Comparison of ENCODE assay signal across 8 cellular contexts in the genomic region with DNA sequence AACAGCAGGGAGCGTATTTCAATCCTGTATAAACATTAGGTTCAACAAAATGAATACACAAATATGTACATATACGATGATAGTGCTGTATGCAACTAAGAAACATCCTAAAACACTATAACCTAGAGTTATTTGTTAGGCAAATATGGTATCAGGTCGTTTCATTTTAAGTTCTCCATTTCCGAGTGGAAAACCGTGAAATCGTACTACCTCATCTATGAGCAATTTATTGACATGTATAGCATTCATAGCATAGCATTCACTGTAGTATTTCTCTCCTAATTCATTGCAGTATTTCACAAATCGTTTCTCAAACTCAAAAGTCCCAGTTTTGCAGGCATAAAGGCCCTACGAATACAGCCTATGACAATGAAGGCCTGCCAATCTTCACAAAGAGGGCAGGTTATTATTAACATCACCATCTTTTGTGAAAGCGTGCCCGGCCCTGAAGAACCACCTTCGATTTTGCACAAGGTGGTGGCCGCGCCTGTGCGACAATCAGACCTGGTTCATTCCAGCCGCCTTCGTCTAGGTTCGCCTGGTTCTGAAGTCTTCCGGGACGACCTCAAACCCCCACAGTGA. TPM values are rescaled to one million over a fixed set of nuclear protein-coding genes. Genes with fewer than 3 reads are reported as not detected.
DNase-seq lines count a peak whose midpoint lies in the region; ATAC-seq and TF ChIP-seq lines count a peak whose summit lies in the region.

No MANE protein-coding gene starts in this region.

- H3K4me2 ChIP-seq in hepatocyte: peak overlapping the region; percentile 96

- no peaks in the 10 kb centered on the region for H3K36me3 ChIP-seq in hepatocyte (replicated peaks; ENCODE audit: insufficient read depth, low read depth)

- H2AFZ ChIP-seq in hepatocyte: peak overlapping the region; percentile 95

- intact Hi-C loops in activated T-helper 1 cell treated with anti-CD3 and anti-CD28 coated beads, Interleukin-12 subunit alpha, Interleukin-12 subunit beta, Interleukin-2, Interleukin-4 antibody, amounts not matched to agents 30 ng/mL and 10 ng/mL and 1 ng/mL, durations not matched to agents 14 hours and 24 hours and 36 hours (cut with micrococcal nuclease): no loop called here

- H3K9me3 Mint-ChIP-seq in activated T-helper 1 cell treated with anti-CD3 and anti-CD28 coated beads, Interleukin-12 subunit alpha, Interleukin-12 subunit beta, Interleukin-2, Interleukin-4 antibody, amounts not matched to agents 30 ng/mL and 10 ng/mL and 1 ng/mL, durations not matched to agents 14 hours and 24 hours and 36 hours: no peaks in the 10 kb centered on the region
- no peaks in the 10 kb centered on the region for H3K9me3 Mint-ChIP-seq in stimulated activated memory B cell treated with anti-CD40 and anti-IgM and Interleukin-4, amounts not matched to agents 10 μg/mL and 1 μg/mL and 100 μg/mL, for 72 hours

- peaks cover 10% of the 10 kb centered on the region for H3K36me3 Mint-ChIP-seq in activated T-helper 1 cell treated with anti-CD3 and anti-CD28 coated beads, Interleukin-12 subunit alpha, Interleukin-12 subunit beta, Interleukin-2, Interleukin-4 antibody, amounts not matched to agents 30 ng/mL and 10 ng/mL and 1 ng/mL, durations not matched to agents 14 hours and 24 hours and 36 hours (ENCODE audit: low read depth)
- peaks cover 3% of the 10 kb centered on the region for H3K36me3 Mint-ChIP-seq in stimulated activated memory B cell treated with anti-CD40 and anti-IgM and Interleukin-4, amounts not matched to agents 10 μg/mL and 1 μg/mL and 100 μg/mL, for 72 hours

- H3K4me3 ChIP-seq in hepatocyte: peak overlapping the region; percentile 59

- H3K27ac ChIP-seq in C4-2B (peak overlapping the region; percentile 90), hepatocyte (peak overlapping the region; percentile 97)

- H3K27me3 Mint-ChIP-seq in activated T-helper 1 cell treated with anti-CD3 and anti-CD28 coated beads, Interleukin-12 subunit alpha, Interleukin-12 subunit beta, Interleukin-2, Interleukin-4 antibody, amounts not matched to agents 30 ng/mL and 10 ng/mL and 1 ng/mL, durations not matched to agents 14 hours and 24 hours and 36 hours (ENCODE audit: insufficient read depth): peaks cover 2% of the 10 kb centered on the region
- H3K27me3 Mint-ChIP-seq in stimulated activated memory B cell treated with anti-CD40 and anti-IgM and Interleukin-4, amounts not matched to agents 10 μg/mL and 1 μg/mL and 100 μg/mL, for 72 hours: no peaks in the 10 kb centered on the region

- H3K4me3 Mint-ChIP-seq in activated T-helper 1 cell treated with anti-CD3 and anti-CD28 coated beads, Interleukin-12 subunit alpha, Interleukin-12 subunit beta, Interleukin-2, Interleukin-4 antibody, amounts not matched to agents 30 ng/mL and 10 ng/mL and 1 ng/mL, durations not matched to agents 14 hours and 24 hours and 36 hours: peak overlapping the region; percentile 93
- peak overlapping the region; percentile 94 for H3K4me3 Mint-ChIP-seq in stimulated activated memory B cell treated with anti-CD40 and anti-IgM and Interleukin-4, amounts not matched to agents 10 μg/mL and 1 μg/mL and 100 μg/mL, for 72 hours

- TF ChIP-seq CTCF in C4-2B (conservative IDR thresholded peaks at IDR 0.05): no peak
- TF ChIP-seq CTCF in hepatocyte (IDR thresholded peaks at IDR 0.05; ENCODE audit: poor library complexity): no peak

- peaks cover 53% of the 10 kb centered on the region for H3K79me2 ChIP-seq in hepatocyte

- peak; percentile 12 for ATAC-seq in GM19372 (IDR thresholded peaks at IDR 0.05; ENCODE audit: low read depth, unreplicated experiment)
- peak; percentile 17 for ATAC-seq in HG03460 (IDR thresholded peaks at IDR 0.05; ENCODE audit: unreplicated experiment)
- peak; percentile 31 for ATAC-seq in stimulated activated memory B cell treated with anti-CD40 and anti-IgM and Interleukin-4, amounts not matched to agents 10 μg/mL and 1 μg/mL and 100 μg/mL, for 72 hours

- H3K4me1 ChIP-seq in hepatocyte (ENCODE audit: insufficient read depth): peaks cover 16% of the 10 kb centered on the region

- H3K27me3 ChIP-seq in hepatocyte: no peaks in the 10 kb centered on the region

- H3K4me1 Mint-ChIP-seq in activated T-helper 1 cell treated with anti-CD3 and anti-CD28 coated beads, Interleukin-12 subunit alpha, Interleukin-12 subunit beta, Interleukin-2, Interleukin-4 antibody, amounts not matched to agents 30 ng/mL and 10 ng/mL and 1 ng/mL, durations not matched to agents 14 hours and 24 hours and 36 hours (ENCODE audit: low read depth): peaks cover 40% of the 10 kb centered on the region
- peaks cover 28% of the 10 kb centered on the region for H3K4me1 Mint-ChIP-seq in stimulated activated memory B cell treated with anti-CD40 and anti-IgM and Interleukin-4, amounts not matched to agents 10 μg/mL and 1 μg/mL and 100 μg/mL, for 72 hours

- 3% methylated on average over 19 of the region's 19 CpGs for WGBS in hepatocyte (ENCODE audit: low lambda C conversion rate, missing lambda C conversion rate)

- no peak for DNase-seq in activated T-helper 1 cell treated with anti-CD3 and anti-CD28 coated beads, Interleukin-12 subunit alpha, Interleukin-12 subunit beta, Interleukin-2, Interleukin-4 antibody, amounts not matched to agents 30 ng/mL and 10 ng/mL and 1 ng/mL, durations not matched to agents 14 hours and 24 hours and 36 hours (ENCODE audit: low spot score)
- DNase-seq in hepatocyte (ENCODE audit: low spot score) (no peak), putamen (ENCODE audit: low spot score) (no peak), DMS79 (lab: John Stamatoyannopoulos, UW) (no peak)

- H3K9me3 ChIP-seq in hepatocyte (ENCODE audit: low read depth): no peaks in the 10 kb centered on the region

- peak overlapping the region; percentile 98 for H3K27ac Mint-ChIP-seq in activated T-helper 1 cell treated with anti-CD3 and anti-CD28 coated beads, Interleukin-12 subunit alpha, Interleukin-12 subunit beta, Interleukin-2, Interleukin-4 antibody, amounts not matched to agents 30 ng/mL and 10 ng/mL and 1 ng/mL, durations not matched to agents 14 hours and 24 hours and 36 hours
- H3K27ac Mint-ChIP-seq in stimulated activated memory B cell treated with anti-CD40 and anti-IgM and Interleukin-4, amounts not matched to agents 10 μg/mL and 1 μg/mL and 100 μg/mL, for 72 hours: peak overlapping the region; percentile 92

- H3K9me2 ChIP-seq in hepatocyte (replicated peaks; ENCODE audit: insufficient read depth): no peaks in the 10 kb centered on the region

- peaks cover 13% of the 10 kb centered on the region for H4K20me1 ChIP-seq in hepatocyte (ENCODE audit: insufficient read depth, poor library complexity, severe bottlenecking)

RNA-seq across cellular contexts. Expression of a gene that starts 0.6 kb away (rescaled TPM):
- 50.1 and 53.0 TPM in 2 replicates for total RNA-seq in activated T-helper 1 cell treated with anti-CD3 and anti-CD28 coated beads, Interleukin-12 subunit alpha, Interleukin-12 subunit beta, Interleukin-2, Interleukin-4 antibody, amounts not matched to agents 30 ng/mL and 10 ng/mL and 1 ng/mL, durations not matched to agents 14 hours and 24 hours and 36 hours
- total RNA-seq in hepatocyte: 50.7 and 52.6 TPM in 2 replicates
- polyA plus RNA-seq in hepatocyte: 31.6 and 33.4 TPM in 2 replicates

RNA-seq across cellular contexts. Expression of a gene that starts 46.0 kb away (rescaled TPM):
- 0.78 and 0.86 TPM in 2 replicates for total RNA-seq in activated T-helper 1 cell treated with anti-CD3 and anti-CD28 coated beads, Interleukin-12 subunit alpha, Interleukin-12 subunit beta, Interleukin-2, Interleukin-4 antibody, amounts not matched to agents 30 ng/mL and 10 ng/mL and 1 ng/mL, durations not matched to agents 14 hours and 24 hours and 36 hours
- 0.53 and 1.2 TPM in 2 replicates for total RNA-seq in hepatocyte
- polyA plus RNA-seq in hepatocyte: 0.21 and 0.50 TPM in 2 replicates

RNA-seq across cellular contexts. Expression of a gene that starts 46.0 kb away (rescaled TPM):
- 56.9 and 67.6 TPM in 2 replicates for total RNA-seq in activated T-helper 1 cell treated with anti-CD3 and anti-CD28 coated beads, Interleukin-12 subunit alpha, Interleukin-12 subunit beta, Interleukin-2, Interleukin-4 antibody, amounts not matched to agents 30 ng/mL and 10 ng/mL and 1 ng/mL, durations not matched to agents 14 hours and 24 hours and 36 hours
- 102 and 128 TPM in 2 replicates for total RNA-seq in hepatocyte
- 32.8 and 33.6 TPM in 2 replicates for polyA plus RNA-seq in hepatocyte
